In genomic region chr19:19270749-19271571, GRCh38 we compare ENCODE assay signal across 25 cellular contexts. TPM values are rescaled to one million over a fixed set of nuclear protein-coding genes. Genes with fewer than 3 reads are reported as not detected.
"Had no signal": no experiment of that assay in that cellular context is flagged by ENCODE, and none has a peak within 500 bp of the region (broad histone marks: within the 10 kb centered on the region; RNA-seq: fewer than 3 reads in every experiment).

No MANE protein-coding gene starts in this region.

- H3K4me3 ChIP-seq: adrenal gland, esophagus muscularis mucosa, ovary, prostate gland, upper lobe of left lung had no signal

- H3K27ac Mint-ChIP-seq: activated CD4-positive, alpha-beta T cell treated with anti-CD3 and anti-CD28 coated beads for 36 hours; activated naive CD8-positive, alpha-beta T cell; activated T-cell treated with anti-CD3 and anti-CD28 coated beads, Interleukin-2, amount 50 U/mL, for 24 hours; activated T-helper 2 cell treated with anti-CD3 and anti-CD28 coated beads, Interferon-gamma antibody, Interleukin-2, Interleukin-4, amounts not matched to agents 10 μg/mL and 5 μg/mL and 100 μg/mL, durations not matched to agents 14 hours and 24 hours and 36 hours; effector memory CD8-positive, alpha-beta T cell; WTC11 had no signal

- DNase-seq: activated CD4-positive, alpha-beta T cell treated with anti-CD3 and anti-CD28 coated beads for 36 hours; activated CD4-positive, alpha-beta T cell treated with anti-CD3 and anti-CD28 coated beads, Interleukin-2, amount 50 U/mL, for 4 hours; activated CD8-positive, alpha-beta memory T cell treated with anti-CD3 and anti-CD28 coated beads for 24 hours; activated CD8-positive, alpha-beta memory T cell treated with anti-CD3 and anti-CD28 coated beads, Interleukin-2, amount 50 U/mL, for 4 hours; activated naive CD4-positive, alpha-beta T cell; activated T-cell treated with anti-CD3 and anti-CD28 coated beads, Interleukin-2, amount 50 U/mL, for 24 hours; adrenal gland; central memory CD4-positive, alpha-beta T cell; effector memory CD8-positive, alpha-beta T cell; left cardiac atrium; midbrain; ovary; stimulated activated CD4-positive, alpha-beta T cell treated with anti-CD3 and anti-CD28 coated beads, Interleukin-4, amount 100 ng/mL, for 24 hours; stimulated activated naive CD4-positive, alpha-beta T cell treated with Interleukin-2 at 50 U/mL for 16 hours; T-helper 1 cell; T-helper 9 cell; upper lobe of left lung had no signal

- H3K4me3 Mint-ChIP-seq: activated CD4-positive, alpha-beta T cell treated with anti-CD3 and anti-CD28 coated beads for 36 hours; activated naive CD8-positive, alpha-beta T cell; activated T-cell treated with anti-CD3 and anti-CD28 coated beads, Interleukin-2, amount 50 U/mL, for 24 hours; effector memory CD8-positive, alpha-beta T cell; WTC11 had no signal

- H3K9me3 Mint-ChIP-seq: activated T-cell treated with anti-CD3 and anti-CD28 coated beads, Interleukin-2, amount 50 U/mL, for 24 hours; activated T-helper 2 cell treated with anti-CD3 and anti-CD28 coated beads, Interferon-gamma antibody, Interleukin-2, Interleukin-4, amounts not matched to agents 10 μg/mL and 5 μg/mL and 100 μg/mL, durations not matched to agents 14 hours and 24 hours and 36 hours; effector memory CD8-positive, alpha-beta T cell; WTC11 had no signal

- H3K36me3 ChIP-seq: ovary, prostate gland had no signal

- H3K4me1 ChIP-seq: adrenal gland, prostate gland had no signal

- H3K36me3 Mint-ChIP-seq: activated naive CD8-positive, alpha-beta T cell; WTC11 had no signal

- H3K27me3 ChIP-seq: adrenal gland, ovary had no signal

- H3K27ac ChIP-seq: adrenal gland, esophagus muscularis mucosa, ovary, prostate gland, upper lobe of left lung had no signal

- ATAC-seq: activated CD4-positive, alpha-beta T cell treated with anti-CD3 and anti-CD28 coated beads for 36 hours; effector memory CD8-positive, alpha-beta T cell; left cardiac atrium had no signal

- H3K9me3 ChIP-seq: adrenal gland, esophagus muscularis mucosa, ovary, prostate gland, upper lobe of left lung had no signal

RNA-seq across cellular contexts. Expression of gene TM6SF2, which starts 2.1 kb away (rescaled TPM):
- total RNA-seq: activated CD4-positive, alpha-beta T cell treated with anti-CD3 and anti-CD28 coated beads for 36 hours; activated T-helper 2 cell treated with anti-CD3 and anti-CD28 coated beads, Interferon-gamma antibody, Interleukin-2, Interleukin-4, amounts not matched to agents 10 μg/mL and 5 μg/mL and 100 μg/mL, durations not matched to agents 14 hours and 24 hours and 36 hours; dermis microvascular lymphatic vessel endothelial cell; endothelial cell of umbilical vein had no signal

RNA-seq across cellular contexts. Expression of gene NCAN, which starts 59.2 kb away (rescaled TPM):
- total RNA-seq: activated CD4-positive, alpha-beta T cell treated with anti-CD3 and anti-CD28 coated beads for 36 hours; activated T-helper 2 cell treated with anti-CD3 and anti-CD28 coated beads, Interferon-gamma antibody, Interleukin-2, Interleukin-4, amounts not matched to agents 10 μg/mL and 5 μg/mL and 100 μg/mL, durations not matched to agents 14 hours and 24 hours and 36 hours; endothelial cell of umbilical vein; left cardiac atrium; liver; ovary had no signal
